In genomic region chr2:48306409-48307284, GRCh38 we compare ENCODE assay signal across 13 cellular contexts. TPM values are rescaled to one million over a fixed set of nuclear protein-coding genes. Genes with fewer than 3 reads are reported as not detected.
DNase-seq lines count a peak whose midpoint lies in the region; ATAC-seq and TF ChIP-seq lines count a peak whose summit lies in the region.
"Had no signal": no experiment of that assay in that cellular context is flagged by ENCODE, and none has a peak within 500 bp of the region (broad histone marks: within the 10 kb centered on the region; RNA-seq: fewer than 3 reads in every experiment).

No MANE protein-coding gene starts in this region.

- peak overlapping the region in 1 of 2 donors; percentile 16 for H3K27ac ChIP-seq in left lung

- intact Hi-C loops in Right ventricle myocardium superior (cut with DNase I) = no loop called here
- intact Hi-C loops in cardiac septum (cut with DNase I) = no loop called here
- intact Hi-C loops in left lung (cut with DNase I) = no loop called here

- no peaks in the 10 kb centered on the region for H3K27me3 ChIP-seq in left lung
- H3K27me3 ChIP-seq: tibial nerve had no signal

- TF ChIP-seq CTCF in left lung (IDR thresholded peaks at IDR 0.05) = no peak

- no peaks in the 10 kb centered on the region for H3K9me3 ChIP-seq in left lung

- no peak overlapping the region for H3K4me3 ChIP-seq in left lung
- H3K4me3 ChIP-seq: smooth muscle cell, tibial nerve had no signal

- H3K4me1 ChIP-seq in left lung = no peaks in the 10 kb centered on the region
- H3K4me1 ChIP-seq: tibial nerve had no signal

- H3K36me3 ChIP-seq in left lung = no peaks in the 10 kb centered on the region
- H3K36me3 ChIP-seq: tibial nerve had no signal

- ATAC-seq in Right ventricle myocardium superior (ENCODE audit: poor library complexity) (peak; percentile 79), esophagus mucosa (peak; percentile 97), left lung (no peak), HG03196 (IDR thresholded peaks at IDR 0.05; ENCODE audit: unreplicated experiment) (no peak), HG02798 (IDR thresholded peaks at IDR 0.05; ENCODE audit: poor library complexity, unreplicated experiment) (no peak)

- DNase-seq in Right ventricle myocardium superior (no peak), cardiac septum (ENCODE audit: low spot score) (no peak), myocyte (ENCODE audit: low read depth) (peak; percentile 77), left lung (no peak), HUDEP-2 (lab: John Stamatoyannopoulos, UW; ENCODE audit: unreplicated experiment in 76 of 76) (no peak)
- DNase-seq: activated CD4-positive, CD25-positive, alpha-beta regulatory T cell; activated naive CD8-positive, alpha-beta T cell treated with anti-CD3 and anti-CD28 coated beads, Interleukin-2, amount 10 ng/mL, durations not matched to agents 7 days and 5 days; DMS153 had no signal

RNA-seq across cellular contexts. Expression of gene FOXN2, which starts 7.8 kb away (rescaled TPM):
- total RNA-seq in Right ventricle myocardium superior = 10.0 TPM
- 10.3 TPM for total RNA-seq in cardiac septum
- total RNA-seq in esophagus mucosa = 10.8 TPM
- 50.6 and 56.3 TPM in 2 replicates for total RNA-seq in myocyte
- polyA plus RNA-seq in myocyte (2012) = 6.0 TPM
- 10 to 100 TPM; 23.4 to 37.9 TPM for total RNA-seq in left lung

Comparison
In these comparisons a context has a peak if more than half of its experiments do, and no peak if none do; other contexts are left out.
1. ATAC-seq: peak in Right ventricle myocardium superior (single experiment) and esophagus mucosa (single experiment); none in left lung (single experiment), HG03196 (single experiment) and HG02798 (single experiment).